1 cellular context compared by ENCODE assay signal in the genomic region with DNA sequence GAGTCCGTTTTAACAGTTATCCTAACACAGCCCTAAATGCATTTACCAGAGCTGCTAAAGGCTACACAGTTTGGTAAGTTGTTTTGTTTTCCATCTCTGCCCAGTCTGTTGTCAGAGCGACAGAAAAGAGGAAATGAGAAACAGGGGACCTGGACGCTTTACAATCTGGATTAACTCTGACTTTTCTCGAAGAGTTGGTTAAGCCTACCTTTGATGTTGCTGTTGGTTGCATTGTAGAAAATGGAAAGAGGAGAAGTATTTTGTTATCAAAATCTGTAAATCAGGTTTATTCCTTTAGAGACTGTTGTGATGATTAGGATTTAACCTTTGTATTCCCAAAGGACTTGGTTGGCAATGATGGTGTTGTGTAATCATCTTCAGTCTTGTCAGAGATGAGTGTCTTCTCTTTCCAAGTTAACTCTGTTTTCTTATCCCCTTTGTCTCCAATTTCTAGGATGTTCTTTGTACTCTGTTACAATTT.
TF ChIP-seq lines count a peak whose summit lies in the region.

No MANE protein-coding gene starts in this region.

TF ChIP-seq in GM12878, 131 proteins besides CTCF, POLR2A, EP300 and RAD21:
- TF ChIP-seq EZH2 (IDR thresholded peaks at IDR 0.05; ENCODE audit: borderline replicate concordance, control insufficient read depth, low read depth, low read length) (no peak), IRF4 (IDR thresholded peaks at IDR 0.05; ENCODE audit: low read depth, low read length) (0 out of 2 replicates have a peak, but pooled peaks have one; percentile 55), RAD51 (IDR thresholded peaks at IDR 0.05) (no peak), SPI1 (IDR thresholded peaks at IDR 0.05; ENCODE audit: borderline replicate concordance, insufficient read depth, low read depth, low read length) (peak; percentile 96), DPF2 (IDR thresholded peaks at IDR 0.05) (no peak), BMI1 (IDR thresholded peaks at IDR 0.05; ENCODE audit: borderline replicate concordance) (peak; percentile 50; the same call in 1 of the 2 replicates), MEF2B (IDR thresholded peaks at IDR 0.05; ENCODE audit: partially characterized antibody, poor library complexity, severe bottlenecking) (peak; percentile 26), RBBP5 (conservative IDR thresholded peaks at IDR 0.05) (no peak), NBN (IDR thresholded peaks at IDR 0.05) (no peak), ZBTB4 (CRISPR knock-in tag; IDR thresholded peaks at IDR 0.05) (no peak)
- TF ChIP-seq, protein P1, sequence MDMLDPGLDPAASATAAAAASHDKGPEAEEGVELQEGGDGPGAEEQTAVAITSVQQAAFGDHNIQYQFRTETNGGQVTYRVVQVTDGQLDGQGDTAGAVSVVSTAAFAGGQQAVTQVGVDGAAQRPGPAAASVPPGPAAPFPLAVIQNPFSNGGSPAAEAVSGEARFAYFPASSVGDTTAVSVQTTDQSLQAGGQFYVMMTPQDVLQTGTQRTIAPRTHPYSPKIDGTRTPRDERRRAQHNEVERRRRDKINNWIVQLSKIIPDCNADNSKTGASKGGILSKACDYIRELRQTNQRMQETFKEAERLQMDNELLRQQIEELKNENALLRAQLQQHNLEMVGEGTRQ (IDR thresholded peaks at IDR 0.05; ENCODE audit: borderline replicate concordance, low read depth, low read length), result no peak
